In the genomic region with DNA sequence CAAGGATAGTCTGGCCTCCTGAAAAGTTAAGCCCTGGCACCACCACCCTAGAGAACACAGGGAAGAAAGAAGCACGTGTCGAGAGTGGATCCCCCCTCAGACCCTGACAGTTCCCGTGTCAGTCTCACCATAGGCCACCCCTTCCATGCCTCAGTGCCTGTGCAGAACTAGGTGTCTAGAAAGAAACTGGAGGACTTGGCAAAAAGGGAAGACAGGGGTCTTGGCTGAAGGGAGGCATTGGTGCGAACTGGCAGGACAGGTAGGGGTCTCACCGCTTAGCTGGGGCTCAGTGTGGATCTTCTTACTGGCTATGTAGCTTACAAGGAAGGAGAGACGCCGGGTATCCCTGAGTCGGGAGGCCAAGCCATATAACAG, we compare ENCODE assay signal across 1 cellular context.
A peak's percentile ranks its signal among the peaks of the same experiment; 100 is the strongest.
TF ChIP-seq lines count a peak whose summit lies in the region.

No MANE protein-coding gene starts in this region.

TF ChIP-seq in H1, 55 proteins besides CTCF, POLR2A, EP300 and RAD21:
- TF ChIP-seq SP2 (IDR thresholded peaks at IDR 0.05; ENCODE audit: low read length) (no peak), SIRT6 (IDR thresholded peaks at IDR 0.05; ENCODE audit: low read length) (no peak), SAP30 (IDR thresholded peaks at IDR 0.05; ENCODE audit: insufficient read depth, insufficient replicate concordance, low read length) (peak; percentile 81)
- TF ChIP-seq, protein P1, sequence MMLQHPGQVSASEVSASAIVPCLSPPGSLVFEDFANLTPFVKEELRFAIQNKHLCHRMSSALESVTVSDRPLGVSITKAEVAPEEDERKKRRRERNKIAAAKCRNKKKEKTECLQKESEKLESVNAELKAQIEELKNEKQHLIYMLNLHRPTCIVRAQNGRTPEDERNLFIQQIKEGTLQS (IDR thresholded peaks at IDR 0.05; ENCODE audit: insufficient read depth, low read depth, low read length), result no peak
